ENCODE assay signal across 14 cellular contexts in genomic region chr2:85647823-85648526, GRCh38. TPM values are rescaled to one million over a fixed set of nuclear protein-coding genes. Genes with fewer than 3 reads are reported as not detected.
DNase-seq lines count a peak whose midpoint lies in the region; ATAC-seq lines count a peak whose summit lies in the region.
"Had no signal": no experiment of that assay in that cellular context is flagged by ENCODE, and none has a peak within 500 bp of the region (broad histone marks: within the 10 kb centered on the region; RNA-seq: fewer than 3 reads in every experiment).

No MANE protein-coding gene starts in this region.

- H4K20me1 ChIP-seq in BLaER1, result peaks cover 43% of the 10 kb centered on the region

- H3K36me3 ChIP-seq in BLaER1, result peaks cover 100% of the 10 kb centered on the region

- intact Hi-C loops in Right ventricle myocardium superior (cut with DNase I), result no loop called here

- H3K9ac ChIP-seq in BLaER1, result peak overlapping the region; percentile 9; the same call in 1 of the 2 replicates

- H3K27me3 ChIP-seq in BLaER1, result no peaks in the 10 kb centered on the region
- H3K27me3 ChIP-seq: brain microvascular endothelial cell had no signal

- ATAC-seq in GM19397 (IDR thresholded peaks at IDR 0.05; ENCODE audit: unreplicated experiment) (peak; percentile 62), HG03432 (IDR thresholded peaks at IDR 0.05; ENCODE audit: unreplicated experiment) (peak; percentile 85), Right ventricle myocardium superior (ENCODE audit: poor library complexity) (no peak), GM19467 (IDR thresholded peaks at IDR 0.05; ENCODE audit: unreplicated experiment) (no peak)

- no peaks in the 10 kb centered on the region for H3K9me3 ChIP-seq in BLaER1

- no peak for DNase-seq in caudate nucleus (lab: John Stamatoyannopoulos, UW)
- no peak for DNase-seq in NCI-H2171 (lab: John Stamatoyannopoulos, UW)
- no peak for DNase-seq in Right ventricle myocardium superior
- DNase-seq in superior temporal gyrus (ENCODE audit: extremely low spot score), result no peak
- DNase-seq: CD4-positive, alpha-beta T cell; kidney glomerular epithelial cell had no signal

- peak overlapping the region; percentile 25; the same call in 1 of the 2 replicates for H3K4me2 ChIP-seq in BLaER1

- H3K4me1 ChIP-seq in BLaER1, result peaks cover 17% of the 10 kb centered on the region

- H3K27ac ChIP-seq in BLaER1, result no peak overlapping the region; the same call in 1 of the 2 replicates
- peak overlapping the region; percentile 41 for H3K27ac ChIP-seq in caudate nucleus (ENCODE audit: low read depth, low read length)
- H3K27ac ChIP-seq: RWPE1 had no signal

- H3K4me3 ChIP-seq in BLaER1, result no peak overlapping the region

RNA-seq across cellular contexts. Expression of gene SFTPB, which starts 20.0 kb away (rescaled TPM):
- total RNA-seq in Right ventricle myocardium superior, result 0.46 TPM
- total RNA-seq: activated CD4-positive, alpha-beta T cell treated with anti-CD3 and anti-CD28 coated beads, Interleukin-2, amount 10 ng/mL, durations not matched to agents 7 days and 5 days; CD4-positive, alpha-beta T cell; pulmonary artery endothelial cell had no signal

RNA-seq across cellular contexts. Expression of gene USP39, which starts 32.0 kb away (rescaled TPM):
- total RNA-seq in Right ventricle myocardium superior, result 27.3 TPM

RNA-seq across cellular contexts. Expression of gene C2orf68, which starts 36.1 kb away (rescaled TPM):
- total RNA-seq in Right ventricle myocardium superior, result 26.5 TPM

RNA-seq across cellular contexts. Expression of gene TMEM150A, which starts 45.5 kb away (rescaled TPM):
- total RNA-seq in Right ventricle myocardium superior, result 9.5 TPM

RNA-seq across cellular contexts. Expression of gene GNLY, which starts 46.2 kb away (rescaled TPM):
- total RNA-seq in Right ventricle myocardium superior, result 1.7 TPM
- total RNA-seq: pulmonary artery endothelial cell had no signal

Comparison
In these comparisons a context has a peak if more than half of its experiments do, and no peak if none do; other contexts are left out.
1. ATAC-seq: peak in GM19397 (single experiment) and HG03432 (single experiment); none in Right ventricle myocardium superior (single experiment) and GM19467 (single experiment).